In the genomic region with DNA sequence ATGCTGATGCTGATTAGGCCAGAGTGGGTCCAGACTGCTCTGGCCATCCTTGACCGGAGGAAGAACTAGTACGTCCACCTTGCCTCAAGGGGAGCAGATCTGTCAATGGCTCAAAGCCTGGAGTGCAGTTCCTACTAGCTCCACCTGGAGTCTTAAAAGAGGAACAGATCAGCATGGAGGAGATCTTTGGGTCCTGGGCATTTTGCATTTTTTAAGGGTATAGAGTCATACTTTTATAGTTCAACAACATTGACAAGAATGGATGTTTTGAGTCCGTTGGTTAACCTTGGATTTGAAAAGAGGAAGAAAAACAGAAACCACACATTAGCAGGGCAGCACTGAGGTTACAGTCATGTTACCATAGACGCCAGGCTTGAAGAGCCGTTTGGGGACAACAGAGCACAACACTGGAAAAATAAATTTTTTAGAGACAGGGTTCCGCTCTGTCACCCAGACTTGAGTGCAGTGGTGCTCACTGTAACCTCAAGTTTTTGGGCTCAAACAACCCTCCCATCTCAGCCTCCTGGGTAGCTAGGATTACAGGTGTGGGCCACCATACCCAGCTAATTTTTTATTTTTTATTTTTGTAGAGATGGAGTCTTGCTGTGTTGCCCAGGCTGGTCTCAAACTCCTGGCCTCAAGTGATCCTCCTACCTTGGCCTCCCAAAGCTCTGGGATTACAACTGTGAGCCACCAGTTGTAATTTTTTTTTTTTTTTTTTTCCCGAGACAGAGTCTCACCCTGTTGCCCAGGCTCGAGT, we compare ENCODE assay signal across 9 cellular contexts.
DNase-seq lines count a peak whose midpoint lies in the region; ATAC-seq and TF ChIP-seq lines count a peak whose summit lies in the region.
"Had no signal": no experiment of that assay in that cellular context is flagged by ENCODE, and none has a peak within 500 bp of the region (broad histone marks: within the 10 kb centered on the region; RNA-seq: fewer than 3 reads in every experiment).

No MANE protein-coding gene starts in this region.

- H3K27ac ChIP-seq in VCaP (no peak overlapping the region), coronary artery (no peak overlapping the region)

- H3K27ac Mint-ChIP-seq in natural killer cell: no peak overlapping the region

- no peaks in the 10 kb centered on the region for H3K9me3 Mint-ChIP-seq in natural killer cell

- DNase-seq in EH (ENCODE audit: low read depth) (peak; percentile 14), GM20000 (ENCODE audit: low spot score) (peak; percentile 47), natural killer cell (no peak), midbrain (lab: John Stamatoyannopoulos, UW) (no peak), coronary artery (ENCODE audit: low spot score) (no peak)
- no peak for DNase-seq in activated CD4-positive, alpha-beta T cell treated with anti-CD3 and anti-CD28 coated beads for 4 hours
- DNase-seq: heart right ventricle had no signal

- intact Hi-C loops in natural killer cell (cut with micrococcal nuclease): no loop called here

- no peaks in the 10 kb centered on the region for H3K36me3 Mint-ChIP-seq in natural killer cell

- TF ChIP-seq CTCF in GM20000 (IDR thresholded peaks at IDR 0.05; ENCODE audit: extremely low read depth, missing control alignments) (no peak), VCaP (conservative IDR thresholded peaks at IDR 0.05) (peak; percentile 32; the same call in 1 of the 2 replicates), natural killer cell (IDR thresholded peaks at IDR 0.05) (peak; percentile 22), coronary artery (IDR thresholded peaks at IDR 0.05) (no peak)

- ATAC-seq in HG03442 (IDR thresholded peaks at IDR 0.05; ENCODE audit: unreplicated experiment) (peak; percentile 50), natural killer cell (peak; percentile 50 to 64 (median 50))

- H3K4me3 Mint-ChIP-seq in natural killer cell: no peak overlapping the region

- H3K4me1 Mint-ChIP-seq in natural killer cell: peaks cover 8 to 18% of the 10 kb centered on the region in 2 donors

- H3K4me3 ChIP-seq in coronary artery: no peak overlapping the region
- H3K4me3 ChIP-seq: heart right ventricle had no signal

- H3K27me3 Mint-ChIP-seq in natural killer cell (ENCODE audit: low read depth in 2 of 2): no peaks in the 10 kb centered on the region

Comparison
In these comparisons a context has a peak if more than half of its experiments do, and no peak if none do; other contexts are left out.
1. DNase-seq: peak in EH (single experiment) and GM20000 (single experiment); none in natural killer cell (single experiment), activated CD4-positive, alpha-beta T cell treated with anti-CD3 and anti-CD28 coated beads for 4 hours (0 of 2), midbrain (single experiment) and coronary artery (single experiment).
2. CTCF ChIP-seq: peak in VCaP (single experiment) and natural killer cell (single experiment); none in GM20000 (single experiment) and coronary artery (single experiment).